Comparison of ENCODE assay signal across 19 cellular contexts in the genomic region with DNA sequence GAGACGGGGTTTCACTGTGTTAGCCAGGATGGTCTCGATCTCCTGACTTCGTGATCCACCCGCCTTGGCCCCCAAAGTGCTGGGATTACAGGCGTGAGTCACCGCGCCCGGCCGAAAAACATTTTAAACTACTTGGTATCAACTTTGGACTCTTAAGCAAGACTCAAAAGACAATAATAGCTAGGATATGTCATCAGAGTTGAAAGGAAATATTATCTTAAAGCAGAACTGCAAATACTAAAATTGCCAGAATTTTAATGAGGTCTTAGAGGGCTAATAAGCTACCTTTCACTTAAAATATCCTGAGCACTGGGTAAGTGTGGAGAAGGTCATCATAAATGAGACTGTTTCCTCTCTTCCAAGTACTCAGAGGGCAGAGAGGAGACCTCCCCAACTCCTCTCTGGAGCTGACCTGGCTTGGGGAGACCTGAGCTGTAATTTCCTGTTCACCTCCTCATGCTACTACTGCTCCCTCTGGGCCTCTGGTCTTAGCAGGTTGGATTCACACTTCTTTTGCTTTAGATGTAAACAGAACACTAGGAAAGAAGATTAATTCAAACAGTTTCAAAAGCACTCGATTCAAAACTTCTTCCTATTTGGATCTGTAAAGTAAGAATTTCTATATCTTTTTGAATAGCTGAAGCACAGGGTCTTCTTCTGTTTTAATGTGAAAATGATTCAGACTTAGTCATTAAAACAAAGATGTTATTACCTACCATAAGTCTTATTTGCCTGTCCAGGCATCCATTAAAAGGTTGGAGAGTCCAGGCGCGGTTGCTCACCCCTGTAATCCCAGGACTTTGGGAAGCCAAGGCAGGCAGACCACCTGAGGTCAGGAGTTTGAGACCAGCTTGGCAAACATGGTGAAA. TPM values are rescaled to one million over a fixed set of nuclear protein-coding genes. Genes with fewer than 3 reads are reported as not detected.
"Had no signal": no experiment of that assay in that cellular context is flagged by ENCODE, and none has a peak within 500 bp of the region (broad histone marks: within the 10 kb centered on the region; RNA-seq: fewer than 3 reads in every experiment).

No MANE protein-coding gene starts in this region.

- DNase-seq: effector memory CD4-positive, alpha-beta T cell; foreskin fibroblast; glutamatergic neuron; mammary epithelial cell; naive thymus-derived CD4-positive, alpha-beta T cell; posterior cingulate gyrus; sigmoid colon; stimulated activated CD4-positive, alpha-beta T cell treated with anti-CD3 and anti-CD28 coated beads, Interleukin-2, amount 100 ng/mL, for 24 hours; stimulated activated CD4-positive, alpha-beta T cell treated with anti-CD3 and anti-CD28 coated beads, Interleukin-4, amount 100 ng/mL, for 4 hours; stimulated activated naive B cell treated with anti-CD40 and anti-IgM and Interleukin-4, amounts not matched to agents 10 μg/mL and 1 μg/mL and 100 μg/mL, for 72 hours; stimulated activated naive CD8-positive, alpha-beta T cell treated with anti-CD3 and anti-CD28 coated beads, Interleukin-15, amount 100 ng/mL, for 72 hours; substantia nigra; transverse colon had no signal

- H3K9me3 Mint-ChIP-seq: naive thymus-derived CD4-positive, alpha-beta T cell; stimulated activated naive B cell treated with anti-CD40 and anti-IgM and Interleukin-4, amounts not matched to agents 10 μg/mL and 1 μg/mL and 100 μg/mL, for 72 hours; stimulated activated naive CD8-positive, alpha-beta T cell treated with anti-CD3 and anti-CD28 coated beads, Interleukin-15, amount 100 ng/mL, for 72 hours had no signal

- H3K27me3 ChIP-seq: gastroesophageal sphincter, sigmoid colon, transverse colon had no signal

- ATAC-seq: esophagus mucosa; gastroesophageal sphincter; left lobe of liver; naive thymus-derived CD4-positive, alpha-beta T cell; stimulated activated naive B cell treated with anti-CD40 and anti-IgM and Interleukin-4, amounts not matched to agents 10 μg/mL and 1 μg/mL and 100 μg/mL, for 72 hours; stimulated activated naive CD8-positive, alpha-beta T cell treated with anti-CD3 and anti-CD28 coated beads, Interleukin-15, amount 100 ng/mL, for 72 hours had no signal

- H3K9me3 ChIP-seq: gastroesophageal sphincter, sigmoid colon, thoracic aorta, transverse colon had no signal

- H3K4me1 ChIP-seq: gastroesophageal sphincter, sigmoid colon, transverse colon had no signal

- H3K36me3 Mint-ChIP-seq: naive thymus-derived CD4-positive, alpha-beta T cell; stimulated activated naive B cell treated with anti-CD40 and anti-IgM and Interleukin-4, amounts not matched to agents 10 μg/mL and 1 μg/mL and 100 μg/mL, for 72 hours had no signal

- H3K4me3 Mint-ChIP-seq: naive thymus-derived CD4-positive, alpha-beta T cell; stimulated activated naive B cell treated with anti-CD40 and anti-IgM and Interleukin-4, amounts not matched to agents 10 μg/mL and 1 μg/mL and 100 μg/mL, for 72 hours; stimulated activated naive CD8-positive, alpha-beta T cell treated with anti-CD3 and anti-CD28 coated beads, Interleukin-15, amount 100 ng/mL, for 72 hours had no signal

- H3K27ac Mint-ChIP-seq: naive thymus-derived CD4-positive, alpha-beta T cell; stimulated activated naive B cell treated with anti-CD40 and anti-IgM and Interleukin-4, amounts not matched to agents 10 μg/mL and 1 μg/mL and 100 μg/mL, for 72 hours; stimulated activated naive CD8-positive, alpha-beta T cell treated with anti-CD3 and anti-CD28 coated beads, Interleukin-15, amount 100 ng/mL, for 72 hours had no signal

- H3K4me3 ChIP-seq: gastroesophageal sphincter, sigmoid colon, skin epidermis, thoracic aorta, transverse colon had no signal

- H3K27ac ChIP-seq: gastroesophageal sphincter, sigmoid colon, skin epidermis, thoracic aorta, transverse colon had no signal

- H3K4me1 Mint-ChIP-seq: naive thymus-derived CD4-positive, alpha-beta T cell; stimulated activated naive B cell treated with anti-CD40 and anti-IgM and Interleukin-4, amounts not matched to agents 10 μg/mL and 1 μg/mL and 100 μg/mL, for 72 hours; stimulated activated naive CD8-positive, alpha-beta T cell treated with anti-CD3 and anti-CD28 coated beads, Interleukin-15, amount 100 ng/mL, for 72 hours had no signal

- H3K36me3 ChIP-seq: thoracic aorta, transverse colon had no signal

RNA-seq across cellular contexts. Expression of gene CNRIP1, which starts 16.5 kb away (rescaled TPM):
- total RNA-seq: mononuclear cell had no signal
- polyA plus RNA-seq: mammary epithelial cell; naive thymus-derived CD4-positive, alpha-beta T cell had no signal
